In genomic region chr7:140923358-140924006, GRCh38 we compare ENCODE assay signal across 9 cellular contexts. TPM values are rescaled to one million over a fixed set of nuclear protein-coding genes. Genes with fewer than 3 reads are reported as not detected.
DNase-seq lines count a peak whose midpoint lies in the region; ATAC-seq and TF ChIP-seq lines count a peak whose summit lies in the region.
"Had no signal": no experiment of that assay in that cellular context is flagged by ENCODE, and none has a peak within 500 bp of the region (broad histone marks: within the 10 kb centered on the region; RNA-seq: fewer than 3 reads in every experiment).

No MANE protein-coding gene starts in this region.

- no peak for TF ChIP-seq EP300 in upper lobe of left lung (IDR thresholded peaks at IDR 0.05)

- peak overlapping the region; percentile 98 for H3K27ac ChIP-seq in BLaER1
- H3K27ac ChIP-seq in caudate nucleus (ENCODE audit: low read depth, low read length): peak overlapping the region; percentile 95
- H3K27ac ChIP-seq in liver (ENCODE audit: low read depth in 1 of 2, low read length in 2 of 2): peak overlapping the region; percentile 92 to 99
- H3K27ac ChIP-seq in upper lobe of left lung: peak overlapping the region; percentile 93 to 100 (median 100)

- peaks cover 26% of the 10 kb centered on the region for H3K4me1 ChIP-seq in BLaER1
- H3K4me1 ChIP-seq in liver (ENCODE audit: control insufficient read depth in 4 of 4, insufficient read depth in 4 of 4, low read length in 3 of 4): peaks cover 4 to 29% (median 20%) of the 10 kb centered on the region in 4 donors
- peaks cover 17 to 40% (median 27%) of the 10 kb centered on the region in 4 donors for H3K4me1 ChIP-seq in upper lobe of left lung

- TF ChIP-seq CTCF in liver (IDR thresholded peaks at IDR 0.05; ENCODE audit: low read depth, low read length, missing input control) (no peak), upper lobe of left lung (IDR thresholded peaks at IDR 0.05) (no peak)

- ATAC-seq in GM19467 (IDR thresholded peaks at IDR 0.05; ENCODE audit: unreplicated experiment): peak; percentile 3
- ATAC-seq in upper lobe of left lung (ENCODE audit: low FRiP score in 2 of 2): peak; percentile 33 to 49
- ATAC-seq in activated T-cell treated with anti-CD3 and anti-CD28 coated beads, Interleukin-2, amount 50 U/mL, for 4 hours: no peak

- WGBS in liver: 4% methylated on average over 11 of the region's 11 CpGs
- 4 to 5% methylated on average over 11 of the region's 11 CpGs for WGBS in upper lobe of left lung, 2 donors

- H3K9ac ChIP-seq in BLaER1 (peak overlapping the region; percentile 98), liver (ENCODE audit: low read depth in 1 of 2, low read length in 2 of 2) (peak overlapping the region; percentile 40 to 98)

- H3K4me3 Mint-ChIP-seq in activated T-cell treated with anti-CD3 and anti-CD28 coated beads, Interleukin-2, amount 50 U/mL, for 4 hours: no peak overlapping the region
- H3K4me3 Mint-ChIP-seq: naive B cell had no signal

- peaks cover 42% of the 10 kb centered on the region for H4K20me1 ChIP-seq in BLaER1

- DNase-seq in LHCN-M2 (ENCODE audit: low read depth) (peak; percentile 10), caudate nucleus (lab: John Stamatoyannopoulos, UW) (peak in 21 of 61 donors; percentile 9 to 64 (median 29)), upper lobe of left lung (no peak)
- DNase-seq in activated T-cell treated with anti-CD3 and anti-CD28 coated beads, Interleukin-2, amount 50 U/mL, for 4 hours: no peak
- DNase-seq in stimulated activated CD4-positive, alpha-beta T cell treated with anti-CD3 and anti-CD28 coated beads, Interleukin-15, amount 100 ng/mL, for 24 hours: no peak

- peaks cover 25% of the 10 kb centered on the region for H3K4me1 Mint-ChIP-seq in activated T-cell treated with anti-CD3 and anti-CD28 coated beads, Interleukin-2, amount 50 U/mL, for 4 hours (ENCODE audit: low read depth)

- H3K4me3 ChIP-seq in BLaER1 (peak overlapping the region; percentile 97), liver (ENCODE audit: low read depth in 1 of 3, low read length in 3 of 3) (peak overlapping the region; percentile 92 to 93 (median 93)), upper lobe of left lung (peak overlapping the region; percentile 73 to 97 (median 83))

- no peak for TF ChIP-seq POLR2A in upper lobe of left lung (IDR thresholded peaks at IDR 0.05)

- H3K9me3 ChIP-seq in BLaER1: peaks cover 8% of the 10 kb centered on the region
- no peaks in the 10 kb centered on the region for H3K9me3 ChIP-seq in liver (ENCODE audit: control insufficient read depth in 4 of 4, low read length in 3 of 4)
- H3K9me3 ChIP-seq in upper lobe of left lung: no peaks in the 10 kb centered on the region

- H3K27me3 Mint-ChIP-seq in activated T-cell treated with anti-CD3 and anti-CD28 coated beads, Interleukin-2, amount 50 U/mL, for 4 hours (ENCODE audit: low read depth): no peaks in the 10 kb centered on the region
- H3K27me3 Mint-ChIP-seq: naive B cell had no signal

- H3K4me2 ChIP-seq in BLaER1: peak overlapping the region; percentile 84

- H3K36me3 ChIP-seq in BLaER1 (peaks cover 5% of the 10 kb centered on the region; the same call in 1 of the 2 replicates), liver (ENCODE audit: control insufficient read depth in 4 of 4, insufficient read depth in 3 of 4, low read depth in 1 of 4, low read length in 3 of 4) (no peaks in the 10 kb centered on the region), upper lobe of left lung (no peaks in the 10 kb centered on the region)

- H3K27me3 ChIP-seq in BLaER1: no peaks in the 10 kb centered on the region
- H3K27me3 ChIP-seq in liver (ENCODE audit: control insufficient read depth in 4 of 4, insufficient read depth in 4 of 4, low read length in 3 of 4): no peaks in the 10 kb centered on the region
- no peaks in the 10 kb centered on the region for H3K27me3 ChIP-seq in upper lobe of left lung

- H3K36me3 Mint-ChIP-seq in activated T-cell treated with anti-CD3 and anti-CD28 coated beads, Interleukin-2, amount 50 U/mL, for 4 hours (ENCODE audit: insufficient read depth): peaks cover 3% of the 10 kb centered on the region
- H3K36me3 Mint-ChIP-seq: naive B cell had no signal

- TF ChIP-seq RAD21 in liver (IDR thresholded peaks at IDR 0.05): peak in 1 of 2 donors; percentile 3

- H3K9me3 Mint-ChIP-seq in activated T-cell treated with anti-CD3 and anti-CD28 coated beads, Interleukin-2, amount 50 U/mL, for 4 hours: no peaks in the 10 kb centered on the region

TF ChIP-seq in liver, 16 proteins besides CTCF, POLR2A, EP300 and RAD21:
- TF ChIP-seq, protein P1, sequence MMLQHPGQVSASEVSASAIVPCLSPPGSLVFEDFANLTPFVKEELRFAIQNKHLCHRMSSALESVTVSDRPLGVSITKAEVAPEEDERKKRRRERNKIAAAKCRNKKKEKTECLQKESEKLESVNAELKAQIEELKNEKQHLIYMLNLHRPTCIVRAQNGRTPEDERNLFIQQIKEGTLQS (IDR thresholded peaks at IDR 0.05): no peak
- TF ChIP-seq REST (IDR thresholded peaks at IDR 0.05): no peak
- TF ChIP-seq EGR1 (IDR thresholded peaks at IDR 0.05; ENCODE audit: low read depth in 2 of 2): no peak
- TF ChIP-seq HNF4G (IDR thresholded peaks at IDR 0.05): no peak
- no peak for TF ChIP-seq TAF1 (conservative IDR thresholded peaks at IDR 0.05)
- TF ChIP-seq HNF4A (conservative IDR thresholded peaks at IDR 0.05): no peak
- no peak for TF ChIP-seq MAX (IDR thresholded peaks at IDR 0.05)
- no peak for TF ChIP-seq YY1 (IDR thresholded peaks at IDR 0.05)
- TF ChIP-seq FOXA2 (IDR thresholded peaks at IDR 0.05): no peak
- no peak for TF ChIP-seq FOXA1 (IDR thresholded peaks at IDR 0.05)
- no peak for TF ChIP-seq NR2F2 (IDR thresholded peaks at IDR 0.05)
- TF ChIP-seq, protein P2, sequence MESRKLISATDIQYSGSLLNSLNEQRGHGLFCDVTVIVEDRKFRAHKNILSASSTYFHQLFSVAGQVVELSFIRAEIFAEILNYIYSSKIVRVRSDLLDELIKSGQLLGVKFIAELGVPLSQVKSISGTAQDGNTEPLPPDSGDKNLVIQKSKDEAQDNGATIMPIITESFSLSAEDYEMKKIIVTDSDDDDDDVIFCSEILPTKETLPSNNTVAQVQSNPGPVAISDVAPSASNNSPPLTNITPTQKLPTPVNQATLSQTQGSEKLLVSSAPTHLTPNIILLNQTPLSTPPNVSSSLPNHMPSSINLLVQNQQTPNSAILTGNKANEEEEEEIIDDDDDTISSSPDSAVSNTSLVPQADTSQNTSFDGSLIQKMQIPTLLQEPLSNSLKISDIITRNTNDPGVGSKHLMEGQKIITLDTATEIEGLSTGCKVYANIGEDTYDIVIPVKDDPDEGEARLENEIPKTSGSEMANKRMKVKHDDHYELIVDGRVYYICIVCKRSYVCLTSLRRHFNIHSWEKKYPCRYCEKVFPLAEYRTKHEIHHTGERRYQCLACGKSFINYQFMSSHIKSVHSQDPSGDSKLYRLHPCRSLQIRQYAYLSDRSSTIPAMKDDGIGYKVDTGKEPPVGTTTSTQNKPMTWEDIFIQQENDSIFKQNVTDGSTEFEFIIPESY (IDR thresholded peaks at IDR 0.05): no peak

RNA-seq across cellular contexts. Expression of gene BRAF, which starts 1.2 kb away (rescaled TPM):
- total RNA-seq in LHCN-M2 (2014; rRNA removed) (10.9 and 13.9 TPM in 2 replicates), liver (10 to 100 TPM; 19.9 to 21.9 TPM), upper lobe of left lung (100 to 1,000 TPM in 1 of 6 donors, 10 to 100 TPM in 5; 31.1 to 106 (median 46.0) TPM)
- polyA plus RNA-seq in LHCN-M2 (2012): 6.5 TPM
- 1 to 10 TPM; 2.6 to 8.0 TPM for polyA plus RNA-seq in liver
- 10 to 100 TPM; 27.2 to 29.7 (median 27.8) TPM for total RNA-seq in activated T-cell treated with anti-CD3 and anti-CD28 coated beads, Interleukin-2, amount 50 U/mL, for 4 hours

Comparison
In these comparisons a context has a peak if more than half of its experiments do, and no peak if none do; other contexts are left out.
1. ATAC-seq: peak in GM19467 (single experiment) and upper lobe of left lung (2 of 2); none in activated T-cell treated with anti-CD3 and anti-CD28 coated beads, Interleukin-2, amount 50 U/mL, for 4 hours (0 of 2).
2. Peak in every context shown above with its lines, with median percentiles within 50 percentile points of each other: H3K27ac ChIP-seq and H3K4me3 ChIP-seq.